1 cellular context compared by ENCODE assay signal in genomic region chr15:96352594-96353377, GRCh38.
TF ChIP-seq lines count a peak whose summit lies in the region.

No MANE protein-coding gene starts in this region.

TF ChIP-seq in WTC11, 78 proteins besides CTCF, POLR2A, EP300 and RAD21 (continued from another document):
- TF ChIP-seq ATF1 (CRISPR knock-in tag; IDR thresholded peaks at IDR 0.05) (no peak), KAT7 (CRISPR knock-in tag; IDR thresholded peaks at IDR 0.05; ENCODE audit: borderline replicate concordance) (no peak), SMAD3 (CRISPR knock-in tag; IDR thresholded peaks at IDR 0.05; ENCODE audit: borderline replicate concordance) (no peak), MLX (CRISPR knock-in tag; IDR thresholded peaks at IDR 0.05) (no peak), ZNF396 (CRISPR knock-in tag; IDR thresholded peaks at IDR 0.05; ENCODE audit: borderline replicate concordance) (no peak), NR3C1 (CRISPR knock-in tag; conservative IDR thresholded peaks at IDR 0.05; ENCODE audit: low read depth) (no peak), ZNF121 (CRISPR knock-in tag; IDR thresholded peaks at IDR 0.05) (no peak), FOXJ3 (CRISPR knock-in tag; IDR thresholded peaks at IDR 0.05; ENCODE audit: borderline replicate concordance) (no peak), OVOL2 (CRISPR knock-in tag; IDR thresholded peaks at IDR 0.05; ENCODE audit: borderline replicate concordance) (no peak), ESRRA (CRISPR knock-in tag; IDR thresholded peaks at IDR 0.05; ENCODE audit: borderline replicate concordance) (no peak), E2F4 (CRISPR knock-in tag; IDR thresholded peaks at IDR 0.05; ENCODE audit: borderline replicate concordance, low read depth) (no peak)
- TF ChIP-seq, protein P1, sequence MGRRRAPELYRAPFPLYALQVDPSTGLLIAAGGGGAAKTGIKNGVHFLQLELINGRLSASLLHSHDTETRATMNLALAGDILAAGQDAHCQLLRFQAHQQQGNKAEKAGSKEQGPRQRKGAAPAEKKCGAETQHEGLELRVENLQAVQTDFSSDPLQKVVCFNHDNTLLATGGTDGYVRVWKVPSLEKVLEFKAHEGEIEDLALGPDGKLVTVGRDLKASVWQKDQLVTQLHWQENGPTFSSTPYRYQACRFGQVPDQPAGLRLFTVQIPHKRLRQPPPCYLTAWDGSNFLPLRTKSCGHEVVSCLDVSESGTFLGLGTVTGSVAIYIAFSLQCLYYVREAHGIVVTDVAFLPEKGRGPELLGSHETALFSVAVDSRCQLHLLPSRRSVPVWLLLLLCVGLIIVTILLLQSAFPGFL (CRISPR knock-in tag; IDR thresholded peaks at IDR 0.05; ENCODE audit: borderline replicate concordance): no peak
- TF ChIP-seq, protein P2, sequence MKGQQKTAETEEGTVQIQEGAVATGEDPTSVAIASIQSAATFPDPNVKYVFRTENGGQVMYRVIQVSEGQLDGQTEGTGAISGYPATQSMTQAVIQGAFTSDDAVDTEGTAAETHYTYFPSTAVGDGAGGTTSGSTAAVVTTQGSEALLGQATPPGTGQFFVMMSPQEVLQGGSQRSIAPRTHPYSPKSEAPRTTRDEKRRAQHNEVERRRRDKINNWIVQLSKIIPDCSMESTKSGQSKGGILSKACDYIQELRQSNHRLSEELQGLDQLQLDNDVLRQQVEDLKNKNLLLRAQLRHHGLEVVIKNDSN (CRISPR knock-in tag; IDR thresholded peaks at IDR 0.05): no peak
- TF ChIP-seq, protein P3, sequence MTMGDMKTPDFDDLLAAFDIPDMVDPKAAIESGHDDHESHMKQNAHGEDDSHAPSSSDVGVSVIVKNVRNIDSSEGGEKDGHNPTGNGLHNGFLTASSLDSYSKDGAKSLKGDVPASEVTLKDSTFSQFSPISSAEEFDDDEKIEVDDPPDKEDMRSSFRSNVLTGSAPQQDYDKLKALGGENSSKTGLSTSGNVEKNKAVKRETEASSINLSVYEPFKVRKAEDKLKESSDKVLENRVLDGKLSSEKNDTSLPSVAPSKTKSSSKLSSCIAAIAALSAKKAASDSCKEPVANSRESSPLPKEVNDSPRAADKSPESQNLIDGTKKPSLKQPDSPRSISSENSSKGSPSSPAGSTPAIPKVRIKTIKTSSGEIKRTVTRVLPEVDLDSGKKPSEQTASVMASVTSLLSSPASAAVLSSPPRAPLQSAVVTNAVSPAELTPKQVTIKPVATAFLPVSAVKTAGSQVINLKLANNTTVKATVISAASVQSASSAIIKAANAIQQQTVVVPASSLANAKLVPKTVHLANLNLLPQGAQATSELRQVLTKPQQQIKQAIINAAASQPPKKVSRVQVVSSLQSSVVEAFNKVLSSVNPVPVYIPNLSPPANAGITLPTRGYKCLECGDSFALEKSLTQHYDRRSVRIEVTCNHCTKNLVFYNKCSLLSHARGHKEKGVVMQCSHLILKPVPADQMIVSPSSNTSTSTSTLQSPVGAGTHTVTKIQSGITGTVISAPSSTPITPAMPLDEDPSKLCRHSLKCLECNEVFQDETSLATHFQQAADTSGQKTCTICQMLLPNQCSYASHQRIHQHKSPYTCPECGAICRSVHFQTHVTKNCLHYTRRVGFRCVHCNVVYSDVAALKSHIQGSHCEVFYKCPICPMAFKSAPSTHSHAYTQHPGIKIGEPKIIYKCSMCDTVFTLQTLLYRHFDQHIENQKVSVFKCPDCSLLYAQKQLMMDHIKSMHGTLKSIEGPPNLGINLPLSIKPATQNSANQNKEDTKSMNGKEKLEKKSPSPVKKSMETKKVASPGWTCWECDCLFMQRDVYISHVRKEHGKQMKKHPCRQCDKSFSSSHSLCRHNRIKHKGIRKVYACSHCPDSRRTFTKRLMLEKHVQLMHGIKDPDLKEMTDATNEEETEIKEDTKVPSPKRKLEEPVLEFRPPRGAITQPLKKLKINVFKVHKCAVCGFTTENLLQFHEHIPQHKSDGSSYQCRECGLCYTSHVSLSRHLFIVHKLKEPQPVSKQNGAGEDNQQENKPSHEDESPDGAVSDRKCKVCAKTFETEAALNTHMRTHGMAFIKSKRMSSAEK (CRISPR knock-in tag; IDR thresholded peaks at IDR 0.05; ENCODE audit: borderline replicate concordance): no peak
TF ChIP-seq in WTC11: peak in this region for 0.
